ENCODE assay signal across 8 cellular contexts in genomic region chr1:43475611-43476401, GRCh38. TPM values are rescaled to one million over a fixed set of nuclear protein-coding genes. Genes with fewer than 3 reads are reported as not detected.
DNase-seq lines count a peak whose midpoint lies in the region; ATAC-seq, FAIRE-seq and TF ChIP-seq lines count a peak whose summit lies in the region.
"Not testable (repeated sequence)": the region's sequence is repeated elsewhere in the genome, so short reads cannot be mapped to it uniquely, and the experiment has no call there.

No MANE protein-coding gene starts in this region.

- TF ChIP-seq CTCF in bronchial epithelial cell (IDR thresholded peaks at IDR 0.05; ENCODE audit: insufficient read depth, low read length, severe bottlenecking); fibroblast of the aortic adventitia (IDR thresholded peaks at IDR 0.05; ENCODE audit: insufficient read depth, low read length); lower lobe of right lung (IDR thresholded peaks at IDR 0.05): not testable (repeated sequence)

- H3K27ac ChIP-seq in lower lobe of right lung, result not testable (repeated sequence)

- intact Hi-C loops in lower lobe of right lung (cut with DNase I), result not testable (repeated sequence)

- not testable (repeated sequence) for H3K27me3 ChIP-seq in bronchial epithelial cell (ENCODE audit: control insufficient read depth, insufficient read depth, low read length); lower lobe of right lung (ENCODE audit: low read depth); skeletal muscle satellite cell (ENCODE audit: control insufficient read depth, insufficient read depth, low read length)

- H3K4me2 ChIP-seq in skeletal muscle satellite cell (ENCODE audit: low read length), result not testable (repeated sequence)

- not testable (repeated sequence) for H3K4me3 ChIP-seq in bronchial epithelial cell (ENCODE audit: low read depth, low read length); fibroblast of the aortic adventitia (ENCODE audit: low read depth, low read length); lower lobe of right lung; skeletal muscle satellite cell (ENCODE audit: low read length)

- DNase-seq in AG20443 (ENCODE audit: low spot score) (peak; percentile 26), LoVo (ENCODE audit: low spot score) (peak; percentile 49), bronchial epithelial cell (ENCODE audit: low read depth) (peak; percentile 84), fibroblast of the aortic adventitia (ENCODE audit: low read depth) (peak; percentile 92)
- DNase-seq in H54 (ENCODE audit: insufficient read length, low spot score); lower lobe of right lung: not testable (repeated sequence)

- ATAC-seq in SK-N-SH treated with all-trans-retinoic acid at 6 μM for 48 hours, result peak; percentile 29; the same call in 2 of the 3 replicates
- ATAC-seq in lower lobe of right lung, result peak; percentile 58 to 83

- H3K36me3 ChIP-seq in bronchial epithelial cell (ENCODE audit: control insufficient read depth, insufficient read depth, low read length); lower lobe of right lung; skeletal muscle satellite cell (ENCODE audit: insufficient read depth, low read length): not testable (repeated sequence)

- H3K9me3 ChIP-seq in lower lobe of right lung; skeletal muscle satellite cell (replicated peaks; ENCODE audit: low read length): not testable (repeated sequence)

- not testable (repeated sequence) for H3K4me1 ChIP-seq in lower lobe of right lung
- H3K4me1 ChIP-seq in skeletal muscle satellite cell (ENCODE audit: control insufficient read depth, insufficient read depth, low read length), result peaks cover 40% of the 10 kb centered on the region

- peak overlapping the region; percentile 27 for H3K9ac ChIP-seq in skeletal muscle satellite cell (ENCODE audit: low read depth, low read length)

- FAIRE-seq in H54 (lab: Jason Lieb, UNC), result peak; percentile 97
- not testable (repeated sequence) for FAIRE-seq in bronchial epithelial cell (lab: Jason Lieb, UNC)

- TF ChIP-seq POLR2A in H54 (IDR thresholded peaks at IDR 0.05; ENCODE audit: low read depth, low read length), result not testable (repeated sequence)

TF ChIP-seq in SK-N-SH treated with all-trans-retinoic acid at 6 μM for 48 hours, 23 proteins besides CTCF, POLR2A, EP300 and RAD21:
- TF ChIP-seq CSDC2 (CRISPR knock-in tag; IDR thresholded peaks at IDR 0.05) (0 out of 2 replicates have a peak, but pooled peaks have one; percentile 39), CREB5 (CRISPR knock-in tag; IDR thresholded peaks at IDR 0.05; ENCODE audit: low read depth) (peak; percentile 94), ISL1 (CRISPR knock-in tag; IDR thresholded peaks at IDR 0.05) (peak; percentile 70), ZC3H10 (CRISPR knock-in tag; IDR thresholded peaks at IDR 0.05) (0 out of 2 replicates have a peak, but pooled peaks have one; percentile 2)

RNA-seq across cellular contexts. Expression of gene HYI, which starts 22.1 kb away (rescaled TPM):
- 21.8 and 28.7 TPM in 2 replicates for total RNA-seq in bronchial epithelial cell
- 24.0 and 33.2 TPM in 2 replicates for total RNA-seq in fibroblast of the aortic adventitia (ENCODE audit: low replicate concordance)
- 67.7 TPM for total RNA-seq in lower lobe of right lung
- 6.8 and 10.6 TPM in 2 replicates for total RNA-seq in skeletal muscle satellite cell (2012; rRNA removed)

RNA-seq across cellular contexts. Expression of gene PTPRF, which starts 54.9 kb away (rescaled TPM):
- 127 and 202 TPM in 2 replicates for total RNA-seq in bronchial epithelial cell
- 18.2 and 23.6 TPM in 2 replicates for total RNA-seq in fibroblast of the aortic adventitia (ENCODE audit: low replicate concordance)
- 176 TPM for total RNA-seq in lower lobe of right lung
- 9.6 and 10.0 TPM in 2 replicates for total RNA-seq in skeletal muscle satellite cell (2012; rRNA removed)
